1 cellular context compared by ENCODE assay signal in the genomic region with DNA sequence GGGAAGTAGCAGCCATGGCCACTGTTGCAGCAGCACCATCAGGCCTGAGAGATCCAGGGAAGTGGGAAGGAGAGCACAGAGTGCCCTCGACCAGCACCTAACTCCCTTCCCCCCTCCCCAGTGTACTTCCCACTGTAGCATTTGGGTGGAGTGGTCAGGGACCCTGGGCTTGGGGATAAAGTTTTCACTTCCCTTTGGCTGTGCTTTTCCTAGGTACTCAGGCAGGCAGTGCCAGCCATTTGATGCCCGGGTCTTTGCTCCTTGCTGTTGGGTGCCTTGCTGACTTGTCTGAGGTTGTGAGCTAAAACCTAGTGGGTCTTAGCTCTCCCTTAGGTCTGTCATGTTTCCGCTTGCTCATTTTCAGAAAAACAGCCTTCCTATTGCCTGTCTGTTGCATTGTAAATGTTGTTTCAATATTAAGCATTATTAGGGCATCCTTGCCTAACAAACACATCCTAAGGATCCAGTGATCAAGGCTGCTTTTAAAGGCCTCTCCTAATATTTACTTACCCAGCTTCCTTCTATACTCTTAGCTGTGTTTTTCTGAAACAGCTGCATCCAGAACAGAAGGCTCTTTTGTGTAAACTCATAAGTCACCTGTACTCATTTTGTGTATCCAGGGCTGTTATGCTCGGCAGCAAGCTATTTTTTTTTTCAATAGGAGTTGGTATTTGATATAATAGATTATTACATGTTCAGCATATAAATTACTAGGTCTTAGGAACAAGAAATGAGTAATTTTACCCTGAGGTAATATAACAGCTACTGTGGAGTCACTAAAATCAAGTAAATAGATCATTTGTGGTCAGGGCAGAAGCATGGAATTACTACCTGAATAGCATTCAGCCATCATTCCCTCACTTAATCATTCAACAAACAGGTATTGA.
TF ChIP-seq lines count a peak whose summit lies in the region.

No MANE protein-coding gene starts in this region.

TF ChIP-seq in HCT116, 20 proteins besides CTCF, POLR2A, EP300 and RAD21:
- TF ChIP-seq POLR2AphosphoS5 (IDR thresholded peaks at IDR 0.05; ENCODE audit: low read depth, low read length) (no peak), FOSL1 (IDR thresholded peaks at IDR 0.05; ENCODE audit: low read depth) (no peak), MAX (IDR thresholded peaks at IDR 0.05) (no peak; the same call in 1 of the 2 replicates), ELF1 (IDR thresholded peaks at IDR 0.05; ENCODE audit: borderline replicate concordance, low read depth) (no peak), SRF (IDR thresholded peaks at IDR 0.05; ENCODE audit: low read depth) (no peak), ZBTB33 (IDR thresholded peaks at IDR 0.05; ENCODE audit: extremely low read depth, insufficient replicate concordance, low read length) (no peak), ZFX (IDR thresholded peaks at IDR 0.05) (no peak), REST (IDR thresholded peaks at IDR 0.05; ENCODE audit: low read depth) (no peak), SIN3A (IDR thresholded peaks at IDR 0.05; ENCODE audit: low read depth) (no peak), CEBPB (IDR thresholded peaks at IDR 0.05; ENCODE audit: low read depth) (no peak; the same call in 1 of the 2 replicates), TCF7L2 (IDR thresholded peaks at IDR 0.05; ENCODE audit: borderline replicate concordance, extremely low read depth, insufficient read depth, insufficient read length) (no peak), SP1 (IDR thresholded peaks at IDR 0.05; ENCODE audit: low read depth) (0 out of 2 replicates have a peak, but pooled peaks have one; percentile 51), JUND (IDR thresholded peaks at IDR 0.05) (peak; percentile 41; the same call in 1 of the 2 replicates), EZH2 (IDR thresholded peaks at IDR 0.05) (no peak), EGR1 (IDR thresholded peaks at IDR 0.05; ENCODE audit: low read depth) (no peak)
